Comparison of ENCODE assay signal across 18 cellular contexts in the genomic region with DNA sequence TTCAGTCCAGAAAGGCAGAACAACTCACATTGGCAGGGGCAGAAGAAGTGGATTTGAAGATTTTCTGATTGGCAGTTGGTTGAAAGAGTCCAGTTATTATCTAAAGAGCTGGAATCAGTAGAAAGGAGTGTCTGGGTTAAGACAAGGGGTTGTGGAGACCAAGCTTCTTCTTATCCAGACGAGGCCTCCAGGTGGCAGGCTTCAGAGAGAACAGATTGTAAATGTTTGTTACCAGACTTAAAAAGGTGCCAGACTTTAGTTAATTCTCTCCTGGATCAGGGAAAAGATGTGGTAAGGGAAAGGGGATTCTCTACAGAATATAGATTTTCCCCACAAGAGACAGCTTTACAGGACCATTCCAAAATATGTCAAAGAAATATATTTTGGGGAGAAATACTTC. TPM values are rescaled to one million over a fixed set of nuclear protein-coding genes. Genes with fewer than 3 reads are reported as not detected.
DNase-seq lines count a peak whose midpoint lies in the region; FAIRE-seq and TF ChIP-seq lines count a peak whose summit lies in the region.
"Had no signal": no experiment of that assay in that cellular context is flagged by ENCODE, and none has a peak within 500 bp of the region (broad histone marks: within the 10 kb centered on the region; RNA-seq: fewer than 3 reads in every experiment).

No MANE protein-coding gene starts in this region.

- no peak overlapping the region for H3K4me3 Mint-ChIP-seq in activated CD4-positive, alpha-beta memory T cell treated with anti-CD3 and anti-CD28 coated beads, Interleukin-2, amount 10 ng/mL, durations not matched to agents 7 days and 5 days
- H3K4me3 Mint-ChIP-seq: CD14-positive monocyte; natural killer cell treated with Interleukin-12 subunit alpha and Interleukin-12 subunit beta and Interleukin-15 and Interleukin-18, amount 100 ng/mL, for 72 hours had no signal

- H3K9ac ChIP-seq in adipocyte (ENCODE audit: low read length) = no peak overlapping the region

- TF ChIP-seq CTCF in DOHH2 (IDR thresholded peaks at IDR 0.05; ENCODE audit: low read depth, low read length, poor library complexity, severe bottlenecking) = peak; percentile 21

- peaks cover 20% of the 10 kb centered on the region for H3K27me3 Mint-ChIP-seq in activated CD4-positive, alpha-beta memory T cell treated with anti-CD3 and anti-CD28 coated beads, Interleukin-2, amount 10 ng/mL, durations not matched to agents 7 days and 5 days

- no peaks in the 10 kb centered on the region for H3K9me2 ChIP-seq in DOHH2 (replicated peaks; ENCODE audit: control insufficient read depth, low read length)

- no peaks in the 10 kb centered on the region for H3K36me3 ChIP-seq in DOHH2 (ENCODE audit: control insufficient read depth, low read length)
- no peaks in the 10 kb centered on the region for H3K36me3 ChIP-seq in adipocyte (ENCODE audit: control insufficient read depth, insufficient read depth, low read length, severe bottlenecking)

- no peak overlapping the region for H3K27ac Mint-ChIP-seq in activated CD4-positive, alpha-beta memory T cell treated with anti-CD3 and anti-CD28 coated beads, Interleukin-2, amount 10 ng/mL, durations not matched to agents 7 days and 5 days
- H3K27ac Mint-ChIP-seq: CD14-positive monocyte; natural killer cell treated with Interleukin-12 subunit alpha and Interleukin-12 subunit beta and Interleukin-15 and Interleukin-18, amount 100 ng/mL, for 72 hours had no signal

- H3K4me3 ChIP-seq in DOHH2 (ENCODE audit: low read length) = no peak overlapping the region
- no peak overlapping the region for H3K4me3 ChIP-seq in adipocyte (ENCODE audit: low read length)
- H3K4me3 ChIP-seq: skin epidermis had no signal

- no peaks in the 10 kb centered on the region for H3K4me1 Mint-ChIP-seq in activated CD4-positive, alpha-beta memory T cell treated with anti-CD3 and anti-CD28 coated beads, Interleukin-2, amount 10 ng/mL, durations not matched to agents 7 days and 5 days
- H3K4me1 Mint-ChIP-seq: CD14-positive monocyte had no signal

- H3K4me1 ChIP-seq in DOHH2 (ENCODE audit: control insufficient read depth, low read length) (no peaks in the 10 kb centered on the region), adipocyte (ENCODE audit: control insufficient read depth, insufficient read depth, low read length) (peaks cover 23% of the 10 kb centered on the region)

- POLR2A ChIA-PET in activated CD4-positive, alpha-beta memory T cell treated with anti-CD3 and anti-CD28 coated beads, Interleukin-2, amount 10 ng/mL, durations not matched to agents 7 days and 5 days (lab: Charles Lee) = no interaction called here

- H3K27ac ChIP-seq in DOHH2 (ENCODE audit: low read depth, low read length) = no peak overlapping the region
- H3K27ac ChIP-seq: skin epidermis had no signal

- CTCF ChIA-PET in activated CD4-positive, alpha-beta memory T cell treated with anti-CD3 and anti-CD28 coated beads, Interleukin-2, amount 10 ng/mL, durations not matched to agents 7 days and 5 days (lab: Charles Lee) = no interaction called here

- peaks cover 10% of the 10 kb centered on the region; the same call in 1 of the 2 replicates for H3K27me3 ChIP-seq in DOHH2 (ENCODE audit: control insufficient read depth, low read length)
- no peaks in the 10 kb centered on the region for H3K27me3 ChIP-seq in adipocyte (replicated peaks; ENCODE audit: control insufficient read depth, insufficient read depth, low read length)

- H3K4me2 ChIP-seq in DOHH2 (ENCODE audit: low read length) = no peak overlapping the region

- H3K9me3 Mint-ChIP-seq in activated CD4-positive, alpha-beta memory T cell treated with anti-CD3 and anti-CD28 coated beads, Interleukin-2, amount 10 ng/mL, durations not matched to agents 7 days and 5 days = peaks cover 4% of the 10 kb centered on the region

- no peaks in the 10 kb centered on the region for H3F3A ChIP-seq in DOHH2 (ENCODE audit: control insufficient read depth, insufficient read depth)

- H3K9me3 ChIP-seq in DOHH2 (ENCODE audit: control insufficient read depth, insufficient read depth, low read length) = no peaks in the 10 kb centered on the region
- H3K9me3 ChIP-seq in adipocyte (ENCODE audit: control insufficient read depth, low read length) = peaks cover 8% of the 10 kb centered on the region

- peak; percentile 92 for FAIRE-seq in islet of Langerhans (lab: Jason Lieb, UNC)

- H3K36me3 Mint-ChIP-seq in activated CD4-positive, alpha-beta memory T cell treated with anti-CD3 and anti-CD28 coated beads, Interleukin-2, amount 10 ng/mL, durations not matched to agents 7 days and 5 days (ENCODE audit: low read depth) = no peaks in the 10 kb centered on the region
- H3K36me3 Mint-ChIP-seq: CD14-positive monocyte; natural killer cell treated with Interleukin-12 subunit alpha and Interleukin-12 subunit beta and Interleukin-15 and Interleukin-18, amount 100 ng/mL, for 72 hours had no signal

- H3K79me2 ChIP-seq in DOHH2 (ENCODE audit: control insufficient read depth, low read length) = no peaks in the 10 kb centered on the region

- H4K20me1 ChIP-seq in DOHH2 (ENCODE audit: control insufficient read depth, insufficient read depth, low read depth, low read length) = no peaks in the 10 kb centered on the region

- DNase-seq in LHCN-M2 (ENCODE audit: low read depth) = peak; percentile 8
- peak; percentile 17 for DNase-seq in adipocyte (ENCODE audit: low read depth)
- DNase-seq in SHP77 treated with DMSO at 0.1 percent for 48 hours (lab: John Stamatoyannopoulos, UW) = no peak
- DNase-seq in cortex of kidney (lab: John Stamatoyannopoulos, UW) = no peak
- DNase-seq in islet precursor cell = no peak
- no peak for DNase-seq in activated CD4-positive, alpha-beta memory T cell treated with anti-CD3 and anti-CD28 coated beads, Interleukin-2, amount 10 ng/mL, durations not matched to agents 7 days and 5 days
- DNase-seq: activated CD4-positive, alpha-beta T cell treated with anti-CD3 and anti-CD28 coated beads for 4 hours; glutamatergic neuron; left cardiac atrium; NCI-H1417 treated with DMSO at 0.1 percent for 48 hours; NCI-H774; substantia nigra; SW 1271 had no signal

RNA-seq across cellular contexts. Expression of gene TLR3, which starts 36.7 kb away (rescaled TPM):
- total RNA-seq in LHCN-M2 (2014; rRNA removed) = 4.9 and 5.4 TPM in 2 replicates
- 1.3 TPM for polyA plus RNA-seq in LHCN-M2 (2012)
- total RNA-seq in activated CD4-positive, alpha-beta memory T cell treated with anti-CD3 and anti-CD28 coated beads, Interleukin-2, amount 10 ng/mL, durations not matched to agents 7 days and 5 days = 1 to 10 TPM; 2.2 to 3.3 TPM

Comparison
In these comparisons a context has a peak if more than half of its experiments do, and no peak if none do; other contexts are left out.
1. DNase-seq: peak in LHCN-M2 (single experiment) and adipocyte (single experiment); none in SHP77 treated with DMSO at 0.1 percent for 48 hours (single experiment), cortex of kidney (single experiment), islet precursor cell (single experiment) and activated CD4-positive, alpha-beta memory T cell treated with anti-CD3 and anti-CD28 coated beads, Interleukin-2, amount 10 ng/mL, durations not matched to agents 7 days and 5 days (single experiment).